In the genomic region with DNA sequence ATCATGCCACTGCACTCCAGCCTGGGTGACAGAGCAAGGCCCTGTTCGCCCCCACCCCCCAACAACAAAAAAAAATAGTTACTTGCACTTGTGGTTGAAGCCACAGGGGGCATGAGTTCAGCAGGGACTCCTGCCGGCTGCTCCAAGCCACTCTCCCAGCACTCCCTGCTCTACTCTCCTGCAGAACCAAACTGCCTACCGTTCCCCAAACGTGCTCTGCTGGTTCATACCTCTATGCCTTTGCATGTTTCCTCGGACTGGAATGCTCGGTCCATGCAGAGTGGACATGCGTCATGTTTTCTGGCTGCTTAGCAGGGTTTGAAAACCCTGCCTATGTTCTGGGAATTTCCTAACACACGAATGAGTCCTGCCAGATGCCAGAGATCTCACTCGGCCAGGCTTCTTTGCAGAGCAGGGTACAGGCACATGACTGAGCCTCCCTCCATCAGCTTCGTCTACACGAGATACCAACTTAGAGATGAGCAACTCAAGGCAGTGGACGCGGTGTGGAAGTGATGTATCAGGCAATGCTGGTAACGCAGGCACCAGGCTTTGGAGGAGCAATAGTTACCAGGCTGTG, we compare ENCODE assay signal across 8 cellular contexts. TPM values are rescaled to one million over a fixed set of nuclear protein-coding genes. Genes with fewer than 3 reads are reported as not detected.
DNase-seq lines count a peak whose midpoint lies in the region; ATAC-seq and TF ChIP-seq lines count a peak whose summit lies in the region.

No MANE protein-coding gene starts in this region.

- H3K9me3 ChIP-seq in right atrium auricular region (no peaks in the 10 kb centered on the region), OCI-LY1 (ENCODE audit: low read length) (no peaks in the 10 kb centered on the region), left lung (no peaks in the 10 kb centered on the region), left ventricle myocardium inferior (replicated peaks) (no peaks in the 10 kb centered on the region)
- H3K9me3 ChIP-seq in effector memory CD4-positive, alpha-beta T cell (ENCODE audit: control insufficient read depth, low read length) = no peaks in the 10 kb centered on the region

- peak; percentile 53 for DNase-seq in right atrium auricular region (ENCODE audit: low spot score)
- no peak for DNase-seq in left ventricle myocardium superior
- no peak for DNase-seq in epithelial cell of proximal tubule (ENCODE audit: low read depth)
- no peak for DNase-seq in left lung
- DNase-seq in left ventricle myocardium inferior = no peak
- DNase-seq in kidney tubule cell (ENCODE audit: low spot score) = no peak
- no peak for DNase-seq in effector memory CD4-positive, alpha-beta T cell

- H3K27me3 ChIP-seq in right atrium auricular region (no peaks in the 10 kb centered on the region), OCI-LY1 (ENCODE audit: insufficient read depth, low read length) (no peaks in the 10 kb centered on the region), left lung (no peaks in the 10 kb centered on the region), left ventricle myocardium inferior (ENCODE audit: low read depth) (no peaks in the 10 kb centered on the region)
- H3K27me3 ChIP-seq in effector memory CD4-positive, alpha-beta T cell (replicated peaks; ENCODE audit: control insufficient read depth, insufficient read depth, low read length, poor library complexity, severe bottlenecking) = no peaks in the 10 kb centered on the region

- peaks cover 0 to 7% of the 10 kb centered on the region in 2 donors for H3K4me1 ChIP-seq in right atrium auricular region
- peaks cover 55% of the 10 kb centered on the region for H3K4me1 ChIP-seq in OCI-LY1 (ENCODE audit: insufficient read depth, low read length, severe bottlenecking)
- H3K4me1 ChIP-seq in left lung = peaks cover 8 to 18% of the 10 kb centered on the region in 2 donors
- peaks cover 7% of the 10 kb centered on the region for H3K4me1 ChIP-seq in left ventricle myocardium inferior
- H3K4me1 ChIP-seq in effector memory CD4-positive, alpha-beta T cell (ENCODE audit: control insufficient read depth, insufficient read depth, low read length, poor library complexity, severe bottlenecking) = peaks cover 19% of the 10 kb centered on the region

- H3K27ac ChIP-seq in right atrium auricular region (no peak overlapping the region), OCI-LY1 (ENCODE audit: low read depth, low read length, poor library complexity, severe bottlenecking) (peak overlapping the region; percentile 59), left lung (no peak overlapping the region), left ventricle myocardium inferior (replicated peaks) (no peak overlapping the region)
- H3K27ac ChIP-seq in effector memory CD4-positive, alpha-beta T cell (ENCODE audit: insufficient read depth, low read length, poor library complexity, severe bottlenecking) = no peak overlapping the region

- intact Hi-C loops in left ventricle myocardium superior (cut with micrococcal nuclease) (no loop called here), left lung (cut with DNase I) (no loop called here), left ventricle myocardium inferior (cut with micrococcal nuclease) (no loop called here)

- H2AFZ ChIP-seq in OCI-LY1 (ENCODE audit: low read length) = no peak overlapping the region

- H3K36me3 ChIP-seq in right atrium auricular region = no peaks in the 10 kb centered on the region
- H3K36me3 ChIP-seq in OCI-LY1 (ENCODE audit: insufficient read depth, low read length) = no peaks in the 10 kb centered on the region
- no peaks in the 10 kb centered on the region for H3K36me3 ChIP-seq in left lung
- no peaks in the 10 kb centered on the region for H3K36me3 ChIP-seq in left ventricle myocardium inferior
- no peaks in the 10 kb centered on the region for H3K36me3 ChIP-seq in effector memory CD4-positive, alpha-beta T cell (ENCODE audit: control insufficient read depth, insufficient read depth, low read length)

- no peak for ATAC-seq in left ventricle myocardium superior
- no peak for ATAC-seq in left lung

- H3K9ac ChIP-seq in OCI-LY1 (ENCODE audit: low read length) = no peak overlapping the region

- no peaks in the 10 kb centered on the region for H3K79me2 ChIP-seq in OCI-LY1 (ENCODE audit: insufficient read depth, low read length)

- no peaks in the 10 kb centered on the region for H3K9me2 ChIP-seq in OCI-LY1 (ENCODE audit: low read depth, low read length)

- H3K4me2 ChIP-seq in OCI-LY1 (ENCODE audit: low read length) = no peak overlapping the region

- no peaks in the 10 kb centered on the region for H3F3A ChIP-seq in OCI-LY1 (ENCODE audit: insufficient read depth, low read length)

- TF ChIP-seq CTCF in right atrium auricular region (IDR thresholded peaks at IDR 0.05) (no peak), OCI-LY1 (IDR thresholded peaks at IDR 0.05; ENCODE audit: low read length) (peak; percentile 38; the same call in 1 of the 2 replicates), epithelial cell of proximal tubule (conservative IDR thresholded peaks at IDR 0.05; ENCODE audit: low read depth, low read length) (peak; percentile 17), left lung (IDR thresholded peaks at IDR 0.05) (no peak), left ventricle myocardium inferior (IDR thresholded peaks at IDR 0.05; ENCODE audit: borderline replicate concordance) (no peak)

- no peak overlapping the region for H3K4me3 ChIP-seq in right atrium auricular region
- no peak overlapping the region for H3K4me3 ChIP-seq in OCI-LY1 (ENCODE audit: low read depth, low read length, poor library complexity, severe bottlenecking)
- no peak overlapping the region for H3K4me3 ChIP-seq in epithelial cell of proximal tubule (ENCODE audit: low read depth, low read length)
- no peak overlapping the region for H3K4me3 ChIP-seq in left lung
- no peak overlapping the region for H3K4me3 ChIP-seq in left ventricle myocardium inferior
- H3K4me3 ChIP-seq in effector memory CD4-positive, alpha-beta T cell (ENCODE audit: insufficient read depth, low read depth, low read length, poor library complexity, severe bottlenecking) = no peak overlapping the region

- H4K20me1 ChIP-seq in OCI-LY1 (ENCODE audit: insufficient read depth, low read length) = no peaks in the 10 kb centered on the region

RNA-seq across cellular contexts. Expression of a gene that starts 8.5 kb away (rescaled TPM):
- total RNA-seq in right atrium auricular region = 1 to 10 TPM; 5.9 to 6.0 TPM
- total RNA-seq in left ventricle myocardium superior = 5.5 TPM
- 18.5 and 31.0 TPM in 2 replicates for total RNA-seq in epithelial cell of proximal tubule
- 10 to 100 TPM in 1 of 2 donors, 1 to 10 TPM in 1; 6.3 to 10.5 TPM for total RNA-seq in left lung
- 5.4 TPM for total RNA-seq in left ventricle myocardium inferior

RNA-seq across cellular contexts. Expression of a gene that starts 9.9 kb away (rescaled TPM):
- 10 to 100 TPM; 17.8 to 31.5 TPM for total RNA-seq in right atrium auricular region
- 33.7 TPM for total RNA-seq in left ventricle myocardium superior
- 22.9 and 23.7 TPM in 2 replicates for total RNA-seq in epithelial cell of proximal tubule
- 10 to 100 TPM; 13.3 to 18.4 TPM for total RNA-seq in left lung
- 32.2 TPM for total RNA-seq in left ventricle myocardium inferior

Comparison
In these comparisons a context has a peak if more than half of its experiments do, and no peak if none do; other contexts are left out.
1. CTCF ChIP-seq: peak in OCI-LY1 (single experiment) and epithelial cell of proximal tubule (single experiment); none in right atrium auricular region (0 of 2), left lung (0 of 2) and left ventricle myocardium inferior (single experiment).